Comparison of ENCODE assay signal across 17 cellular contexts in genomic region chrX:102085706-102086105, GRCh38. TPM values are rescaled to one million over a fixed set of nuclear protein-coding genes. Genes with fewer than 3 reads are reported as not detected.
DNase-seq lines count a peak whose midpoint lies in the region; ATAC-seq, FAIRE-seq and TF ChIP-seq lines count a peak whose summit lies in the region.
"Had no signal": no experiment of that assay in that cellular context is flagged by ENCODE, and none has a peak within 500 bp of the region (broad histone marks: within the 10 kb centered on the region; RNA-seq: fewer than 3 reads in every experiment).

No MANE protein-coding gene starts in this region.

- H3K4me3 ChIP-seq in A673 (ENCODE audit: low read depth, low read length, poor library complexity, severe bottlenecking) (no peak overlapping the region), MM.1S (ENCODE audit: low read length) (no peak overlapping the region), GM12878 (no peak overlapping the region)
- H3K4me3 ChIP-seq: BLaER1 treated with 17β-estradiol and CSF1 and Interleukin-3, amounts not matched to agents 10 nM and 100 nM had no signal

- intact Hi-C loops in A673 (cut with micrococcal nuclease; ENCODE audit: unreplicated experiment) (no loop called here), GM12878 (cut with micrococcal nuclease; ENCODE audit: unreplicated experiment) (no loop called here)

- H3K4me1 ChIP-seq in A673 (ENCODE audit: insufficient read depth, low read length, poor library complexity, severe bottlenecking) (no peaks in the 10 kb centered on the region), MM.1S (ENCODE audit: low read length) (no peaks in the 10 kb centered on the region), GM12878 (ENCODE audit: control insufficient read depth, insufficient read depth, low read length) (no peaks in the 10 kb centered on the region)
- H3K4me1 ChIP-seq: BLaER1 treated with 17β-estradiol and CSF1 and Interleukin-3, amounts not matched to agents 10 nM and 100 nM had no signal

- no TSS peak for BruUV-seq in A673 (replicated peaks; lab: Mats Ljungman, UMichigan)
- BruUV-seq in GM12878 (replicated peaks; lab: Mats Ljungman, UMichigan) = no TSS peak

- 0% methylated on average over 3 of the region's 5 CpGs for WGBS in GM12878 (ENCODE audit: insufficient coverage, insufficient replicate concordance, low lambda C conversion rate, missing lambda C conversion rate)

- peak; percentile 25 for DNase-seq in A673 (ENCODE audit: low spot score)
- DNase-seq in EL = peak; percentile 20
- DNase-seq in MM.1S = no peak
- no peak for DNase-seq in GM12878 (ENCODE audit: low read depth, low spot score)
- DNase-seq in stimulated activated naive CD8-positive, alpha-beta T cell treated with anti-CD3 and anti-CD28 coated beads, Interleukin-15, Interleukin-2, amounts not matched to agents 100 U/mL and 50 U/mL, for 24 hours = no peak
- no peak for DNase-seq in COLO829 (ENCODE audit: low spot score)
- no peak for DNase-seq in NCI-H446 treated with DMSO at 0.1 percent for 48 hours (lab: John Stamatoyannopoulos, UW)
- DNase-seq: activated CD8-positive, alpha-beta memory T cell treated with anti-CD3 and anti-CD28 coated beads, Interleukin-2, amount 50 U/mL, for 4 hours; activated naive CD4-positive, alpha-beta T cell treated with anti-CD3 and anti-CD28 coated beads, Interleukin-2, amount 10 ng/mL, durations not matched to agents 7 days and 5 days; effector CD4-positive, alpha-beta T cell; naive thymus-derived CD8-positive, alpha-beta T cell; WERI-Rb-1 had no signal

- H3K27ac ChIP-seq in A673 (ENCODE audit: low read depth, low read length, poor library complexity, severe bottlenecking) (no peak overlapping the region), MM.1S (ENCODE audit: low read length) (no peak overlapping the region), GM12878 (ENCODE audit: control insufficient read depth, insufficient read depth) (no peak overlapping the region)
- H3K27ac ChIP-seq: BLaER1 treated with 17β-estradiol and CSF1 and Interleukin-3, amounts not matched to agents 10 nM and 100 nM; WERI-Rb-1 had no signal

- H3F3A ChIP-seq in MM.1S (ENCODE audit: insufficient read depth, low read length) = no peaks in the 10 kb centered on the region

- H3K9ac ChIP-seq in MM.1S (ENCODE audit: low read length) (no peak overlapping the region), GM12878 (ENCODE audit: control insufficient read depth, insufficient read depth, low read length) (no peak overlapping the region)
- H3K9ac ChIP-seq: BLaER1 treated with 17β-estradiol and CSF1 and Interleukin-3, amounts not matched to agents 10 nM and 100 nM had no signal

- TF ChIP-seq RAD21 in GM12878 (IDR thresholded peaks at IDR 0.05; ENCODE audit: insufficient read depth, low read depth, low read length) = no peak

- H4K20me1 ChIP-seq in MM.1S (ENCODE audit: insufficient read depth, low read length) (no peaks in the 10 kb centered on the region), GM12878 (ENCODE audit: control insufficient read depth, insufficient read depth) (no peaks in the 10 kb centered on the region)
- H4K20me1 ChIP-seq: BLaER1 treated with 17β-estradiol and CSF1 and Interleukin-3, amounts not matched to agents 10 nM and 100 nM had no signal

- CTCF ChIA-PET in A673 (lab: Charles Lee) (interaction anchor here (0.6 kb wide), 1 partner anchor 866 kb away, joined by 16 read pairs; no protein-coding TSS in a partner anchor), GM12878 (lab: Yijun Ruan, JAX) (no interaction called here)

- no peaks in the 10 kb centered on the region for H3K79me2 ChIP-seq in MM.1S (ENCODE audit: low read length)
- no peaks in the 10 kb centered on the region for H3K79me2 ChIP-seq in GM12878 (ENCODE audit: control insufficient read depth, insufficient read depth, low read length)

- H3K9me2 ChIP-seq in MM.1S (replicated peaks; ENCODE audit: insufficient read depth, low read length) = no peaks in the 10 kb centered on the region

- no peaks in the 10 kb centered on the region for H3K36me3 ChIP-seq in A673 (ENCODE audit: insufficient read depth, low read length, poor library complexity, severe bottlenecking)
- no peaks in the 10 kb centered on the region for H3K36me3 ChIP-seq in MM.1S (replicated peaks; ENCODE audit: insufficient read depth, low read length)
- no peaks in the 10 kb centered on the region for H3K36me3 ChIP-seq in GM12878 (ENCODE audit: control insufficient read depth in 2 of 2, insufficient read depth in 2 of 2, low read length in 1 of 2)
- H3K36me3 ChIP-seq: BLaER1 treated with 17β-estradiol and CSF1 and Interleukin-3, amounts not matched to agents 10 nM and 100 nM; WERI-Rb-1 had no signal

- no peak for TF ChIP-seq EP300 in GM12878 (IDR thresholded peaks at IDR 0.05; ENCODE audit: borderline replicate concordance in 1 of 2, control insufficient read depth in 1 of 2, low read depth in 2 of 2, low read length in 2 of 2)

- H2AFZ ChIP-seq in MM.1S (ENCODE audit: low read length) (no peak overlapping the region), GM12878 (ENCODE audit: control insufficient read depth, low read depth, low read length) (no peak overlapping the region)

- in situ Hi-C loops in GM12878 (cut with MboI) = no loop called here

- SMC1A ChIA-PET in GM12878 (lab: Charles Lee; ENCODE audit: uncharacterized antibody, unreplicated experiment) = no interaction called here

- no peak for TF ChIP-seq POLR2A in GM12878 (IDR thresholded peaks at IDR 0.05; ENCODE audit: low read depth, low read length)

- no peaks in the 10 kb centered on the region for H3K27me3 ChIP-seq in A673 (replicated peaks; ENCODE audit: insufficient read depth, low read depth, low read length, poor library complexity)
- no peaks in the 10 kb centered on the region for H3K27me3 ChIP-seq in MM.1S (replicated peaks; ENCODE audit: insufficient read depth, low read length)
- no peaks in the 10 kb centered on the region for H3K27me3 ChIP-seq in GM12878 (replicated peaks in 1 of 2; ENCODE audit: control insufficient read depth in 2 of 2, insufficient read depth in 2 of 2, low read length in 1 of 2)
- H3K27me3 ChIP-seq: BLaER1 treated with 17β-estradiol and CSF1 and Interleukin-3, amounts not matched to agents 10 nM and 100 nM had no signal

- POLR2A ChIA-PET in A673 (lab: Charles Lee; ENCODE audit: low non-redundant PET) (no interaction called here), GM12878 (lab: Charles Lee) (no interaction called here)

- FAIRE-seq in GM12878 (lab: Jason Lieb, UNC) = no peak

- no peaks in the 10 kb centered on the region for H3K9me3 ChIP-seq in A673 (ENCODE audit: low read depth, low read length, poor library complexity, severe bottlenecking)
- H3K9me3 ChIP-seq in MM.1S (replicated peaks; ENCODE audit: insufficient read depth, low read length) = no peaks in the 10 kb centered on the region
- no peaks in the 10 kb centered on the region for H3K9me3 ChIP-seq in GM12878 (replicated peaks; ENCODE audit: control insufficient read depth, insufficient read depth, low read length)
- H3K9me3 ChIP-seq: BLaER1 treated with 17β-estradiol and CSF1 and Interleukin-3, amounts not matched to agents 10 nM and 100 nM had no signal

- TF ChIP-seq CTCF in A673 (conservative IDR thresholded peaks at IDR 0.05; ENCODE audit: low read depth, low read length) (peak; percentile 35; the same call in 1 of the 2 replicates), MM.1S (IDR thresholded peaks at IDR 0.05; ENCODE audit: low read length) (peak; percentile 12; the same call in 1 of the 2 replicates), GM12878 (IDR thresholded peaks at IDR 0.05 in 2 of 3, conservative IDR thresholded peaks at IDR 0.05 in 1 of 3; ENCODE audit: control insufficient read depth in 2 of 3, extremely low read depth in 1 of 3, insufficient read depth in 1 of 3, low read depth in 3 of 3, low read length in 3 of 3) (no peak; a peak in 1 of 6 replicates)

- ATAC-seq in GM12878 = peak; percentile 31; the same call in 1 of the 3 replicates
- ATAC-seq in stimulated activated naive CD8-positive, alpha-beta T cell treated with anti-CD3 and anti-CD28 coated beads, Interleukin-15, Interleukin-2, amounts not matched to agents 100 U/mL and 50 U/mL, for 24 hours = no peak
- no peak for ATAC-seq in HG03280 (IDR thresholded peaks at IDR 0.05; ENCODE audit: unreplicated experiment)
- ATAC-seq: naive thymus-derived CD8-positive, alpha-beta T cell had no signal

- no peak overlapping the region for H3K4me2 ChIP-seq in MM.1S (ENCODE audit: low read depth, low read length)
- no peak overlapping the region for H3K4me2 ChIP-seq in GM12878 (ENCODE audit: control insufficient read depth, insufficient read depth)
- H3K4me2 ChIP-seq: BLaER1 treated with 17β-estradiol and CSF1 and Interleukin-3, amounts not matched to agents 10 nM and 100 nM had no signal

- RAD21 ChIA-PET in GM12878 (lab: Charles Lee; ENCODE audit: unreplicated experiment) = no interaction called here

RNA-seq across cellular contexts. Expression of gene TCEAL2, which starts 39.8 kb away (rescaled TPM):
- 0.28 TPM in 1 of 2 replicates, not detected in the other for total RNA-seq in A673 (2021)
- total RNA-seq in GM12878 (2013; cell fraction: nucleolus; rRNA removed) = not detected in 2 replicates
- total RNA-seq in GM12878 (2014; rRNA removed) = not detected in 2 replicates
- not detected in 2 replicates for total RNA-seq in GM12878 (2014; rRNA removed; fragmentation: Illumina TruSeq; extraction: Trizol)
- not detected in 2 replicates for total RNA-seq in GM12878 (2021)
- polyA plus RNA-seq in GM12878 (2011; ENCODE audit: low read depth) = 0.47 TPM
- polyA plus RNA-seq in GM12878 (2011; rRNA removed) = not detected in 2 replicates
- polyA plus RNA-seq in GM12878 (2011; cell fraction: cytosol; rRNA removed) = not detected in 2 replicates
- polyA plus RNA-seq in GM12878 (2011; cell fraction: nucleus; rRNA removed) = not detected in 2 replicates
- polyA plus RNA-seq in GM12878 (2012) = 0.41 and 0.68 TPM in 2 replicates
- polyA plus RNA-seq in GM12878 (2014; fragmentation: Illumina TruSeq; extraction: Trizol) = not detected in 2 replicates
- not detected for polyA plus RNA-seq in GM12878 (2014; fragmentation: Nextera tagmentation; extraction: Ambion mirVana)
- polyA plus RNA-seq in GM12878 (2014; rRNA removed) = not detected in 2 replicates
- polyA plus RNA-seq in GM12878 (2016; fragmentation: Nextera tagmentation; extraction: Ambion mirVana) = not detected
- not detected in 2 replicates for polyA minus RNA-seq in GM12878 (2011; rRNA and poly(A)+ RNA removed)
- polyA minus RNA-seq in GM12878 (2011; cell fraction: cytosol; rRNA and poly(A)+ RNA removed) = not detected in 2 replicates
- not detected in 2 replicates for polyA minus RNA-seq in GM12878 (2011; cell fraction: nucleus; rRNA and poly(A)+ RNA removed)
- total RNA-seq: subcutaneous adipose tissue had no signal

RNA-seq across cellular contexts. Expression of gene TCEAL6, which starts 56.6 kb away (rescaled TPM):
- total RNA-seq in A673 (2021) (not detected in 2 replicates), GM12878 (2014; rRNA removed) (not detected in 2 replicates), GM12878 (2014; rRNA removed; fragmentation: Illumina TruSeq; extraction: Trizol) (not detected in 2 replicates), GM12878 (2021) (not detected in 2 replicates)
- total RNA-seq in GM12878 (2013; cell fraction: nucleolus; rRNA removed) = not detected in 2 replicates
- not detected for polyA plus RNA-seq in GM12878 (2011; ENCODE audit: low read depth)
- polyA plus RNA-seq in GM12878 (2011; rRNA removed) (not detected in 2 replicates), GM12878 (2014; fragmentation: Illumina TruSeq; extraction: Trizol) (not detected in 2 replicates), GM12878 (2014; fragmentation: Nextera tagmentation; extraction: Ambion mirVana) (not detected), GM12878 (2014; rRNA removed) (not detected in 2 replicates), GM12878 (2016; fragmentation: Nextera tagmentation; extraction: Ambion mirVana) (not detected)
- not detected in 2 replicates for polyA plus RNA-seq in GM12878 (2011; cell fraction: cytosol; rRNA removed)
- polyA plus RNA-seq in GM12878 (2011; cell fraction: nucleus; rRNA removed) = not detected in 2 replicates
- polyA plus RNA-seq in GM12878 (2012) = not detected in 2 replicates
- polyA minus RNA-seq in GM12878 (2011; rRNA and poly(A)+ RNA removed) = not detected in 2 replicates
- polyA minus RNA-seq in GM12878 (2011; cell fraction: cytosol; rRNA and poly(A)+ RNA removed) = not detected in 2 replicates
- not detected in 2 replicates for polyA minus RNA-seq in GM12878 (2011; cell fraction: nucleus; rRNA and poly(A)+ RNA removed)
- total RNA-seq: Daoy; lower leg skin; naive thymus-derived CD8-positive, alpha-beta T cell; subcutaneous adipose tissue had no signal
- polyA plus RNA-seq: naive thymus-derived CD8-positive, alpha-beta T cell had no signal

Comparison
In these comparisons a context has a peak if more than half of its experiments do, and no peak if none do; other contexts are left out.
1. DNase-seq: peak in A673 (single experiment) and EL (single experiment); none in MM.1S (single experiment), GM12878 (single experiment), stimulated activated naive CD8-positive, alpha-beta T cell treated with anti-CD3 and anti-CD28 coated beads, Interleukin-15, Interleukin-2, amounts not matched to agents 100 U/mL and 50 U/mL, for 24 hours (single experiment), COLO829 (single experiment) and NCI-H446 treated with DMSO at 0.1 percent for 48 hours (single experiment).
2. CTCF ChIP-seq: peak in A673 (single experiment) and MM.1S (single experiment); none in GM12878 (0 of 3).